ENCODE assay signal across 15 cellular contexts in the genomic region with DNA sequence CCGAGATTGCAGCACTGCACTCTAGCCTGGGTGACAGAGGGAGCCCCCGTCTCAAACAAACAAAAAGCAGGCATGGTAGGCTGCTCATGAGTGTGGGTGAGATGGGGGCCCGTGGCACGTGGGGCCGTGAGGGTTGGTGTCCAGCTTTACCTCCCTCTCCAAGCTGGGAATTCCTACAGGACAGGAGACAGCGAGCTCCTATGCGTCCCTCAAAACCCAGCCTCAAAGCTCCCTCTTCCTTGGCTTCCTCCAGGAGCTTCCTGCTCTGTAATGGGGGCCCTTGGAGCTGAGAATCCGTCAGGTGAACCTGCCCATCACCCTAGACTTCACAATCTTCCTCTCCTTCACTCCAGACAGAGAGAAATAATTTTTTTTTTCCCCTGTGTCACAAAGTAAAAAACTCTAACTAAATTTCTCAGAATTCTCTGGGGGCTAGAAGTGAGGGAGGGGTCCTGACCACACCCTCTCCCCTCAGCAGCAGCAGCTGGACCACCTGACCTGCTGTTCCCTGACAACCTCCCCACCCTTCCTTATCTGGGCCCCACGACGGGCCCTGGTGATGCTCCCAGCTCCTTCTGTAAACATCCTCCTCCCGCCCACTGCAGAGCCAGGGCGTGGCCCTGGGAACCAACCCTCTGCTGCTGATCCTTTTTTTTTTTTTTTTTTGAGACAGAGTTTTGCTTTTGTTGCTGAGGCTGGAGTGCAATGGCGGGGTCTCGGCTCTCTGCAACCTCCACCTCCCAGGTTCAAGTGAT. TPM values are rescaled to one million over a fixed set of nuclear protein-coding genes. Genes with fewer than 3 reads are reported as not detected.
DNase-seq lines count a peak whose midpoint lies in the region; ATAC-seq and TF ChIP-seq lines count a peak whose summit lies in the region.
"Had no signal": no experiment of that assay in that cellular context is flagged by ENCODE, and none has a peak within 500 bp of the region (broad histone marks: within the 10 kb centered on the region; RNA-seq: fewer than 3 reads in every experiment).

No MANE protein-coding gene starts in this region.

- WGBS in lower leg skin, 2 donors: 69 to 73% methylated on average over 14 of the region's 14 CpGs

- DNase-seq in Caco-2: peak; percentile 65 to 82
- no peak for DNase-seq in HCT116 (ENCODE audit: low read depth, low spot score)
- DNase-seq in epidermal melanocyte (ENCODE audit: insufficient read length, low spot score): no peak
- DNase-seq in lower leg skin (ENCODE audit: low spot score in 2 of 2): no peak
- DNase-seq: gastrocnemius medialis; KG1; occipital lobe; stimulated activated CD4-positive, alpha-beta T cell treated with anti-CD3 and anti-CD28 coated beads, Interleukin-2, amount 100 ng/mL, for 24 hours; stimulated activated naive CD8-positive, alpha-beta T cell treated with anti-CD3 and anti-CD28 coated beads, Interleukin-15, amount 100 ng/mL, for 72 hours had no signal

- intact Hi-C loops in Caco-2 (cut with micrococcal nuclease; ENCODE audit: unreplicated experiment) (no loop called here), HCT116 (cut with micrococcal nuclease) (no loop called here), lower leg skin (cut with DNase I; ENCODE audit: low total_unique reads) (no loop called here)

- H3K4me1 Mint-ChIP-seq in Caco-2 (ENCODE audit: low read depth, unreplicated experiment) (peaks cover 20% of the 10 kb centered on the region), nephron (peaks cover 9% of the 10 kb centered on the region)
- H3K4me1 Mint-ChIP-seq in activated T-helper 17 cell treated with anti-CD3 and anti-CD28 coated beads, Interleukin-2, amount 50 U/mL, for 72 hours: peaks cover 9% of the 10 kb centered on the region

- 0 out of 2 replicates have a peak overlapping the region, but pooled peaks have one; percentile 8 for H3K27ac ChIP-seq in HCT116 (ENCODE audit: low read depth, low read length)
- H3K27ac ChIP-seq: gastrocnemius medialis had no signal

- H3K4me3 Mint-ChIP-seq in Caco-2 (ENCODE audit: unreplicated experiment) (peak overlapping the region; percentile 65), nephron (peak overlapping the region in 2 of 3 experiments; percentile 46 to 47)
- no peak overlapping the region for H3K4me3 Mint-ChIP-seq in activated T-helper 17 cell treated with anti-CD3 and anti-CD28 coated beads, Interleukin-2, amount 50 U/mL, for 72 hours
- H3K4me3 Mint-ChIP-seq: activated naive CD4-positive, alpha-beta T cell treated with anti-CD3 and anti-CD28 coated beads, Interleukin-2, amount 50 U/mL, for 24 hours; stimulated activated naive CD8-positive, alpha-beta T cell treated with anti-CD3 and anti-CD28 coated beads, Interleukin-15, amount 100 ng/mL, for 72 hours had no signal

- no peak for TF ChIP-seq RAD21 in HCT116 (IDR thresholded peaks at IDR 0.05; ENCODE audit: low read depth)

- POLR2A ChIA-PET in Caco-2 (lab: Charles Lee): interaction anchor here (0.9 kb wide), 1 partner anchor 10 kb away, joined by 3 read pairs; no protein-coding TSS in a partner anchor
- POLR2A ChIA-PET in HCT116 (lab: Charles Lee): no interaction called here

- TF ChIP-seq CTCF in Caco-2 (IDR thresholded peaks at IDR 0.05; ENCODE audit: insufficient read depth in 1 of 2, low read depth in 1 of 2, low read length in 1 of 2, severe bottlenecking in 1 of 2, unreplicated experiment in 1 of 2): no peak
- TF ChIP-seq CTCF in HCT116 (IDR thresholded peaks at IDR 0.05 in 2 of 3, conservative IDR thresholded peaks at IDR 0.05 in 1 of 3; ENCODE audit: borderline replicate concordance in 1 of 3, insufficient read depth in 1 of 3, low read depth in 2 of 3, low read length in 2 of 3): no peak
- no peak for TF ChIP-seq CTCF in nephron (IDR thresholded peaks at IDR 0.05; ENCODE audit: unreplicated experiment in 3 of 3)
- TF ChIP-seq CTCF in lower leg skin (IDR thresholded peaks at IDR 0.05): no peak

- H4K20me1 ChIP-seq in HCT116 (ENCODE audit: insufficient read depth): no peaks in the 10 kb centered on the region

- H2AFZ ChIP-seq in HCT116 (ENCODE audit: low read depth, low read length, poor library complexity, severe bottlenecking): no peak overlapping the region

- BruUV-seq in Caco-2 (replicated peaks; lab: Mats Ljungman, UMichigan) (no TSS peak), HCT116 (replicated peaks; lab: Mats Ljungman, UMichigan) (no TSS peak)

- H3K36me3 ChIP-seq in Caco-2 (ENCODE audit: control insufficient read depth, insufficient read depth, low read length): peaks cover 22% of the 10 kb centered on the region
- H3K36me3 ChIP-seq in HCT116 (ENCODE audit: control insufficient read depth in 1 of 2, insufficient read depth in 2 of 2, low read length in 2 of 2): peaks cover 4 to 18% of the 10 kb centered on the region in 2 experiments

- peaks cover 96% of the 10 kb centered on the region for H3K36me3 Mint-ChIP-seq in Caco-2 (ENCODE audit: insufficient read depth, unreplicated experiment)
- peaks cover 35% of the 10 kb centered on the region for H3K36me3 Mint-ChIP-seq in activated T-helper 17 cell treated with anti-CD3 and anti-CD28 coated beads, Interleukin-2, amount 50 U/mL, for 72 hours (ENCODE audit: low read depth)
- peaks cover 55% of the 10 kb centered on the region for H3K36me3 Mint-ChIP-seq in nephron (ENCODE audit: low read depth)

- H3K4me3 ChIP-seq in Caco-2 (ENCODE audit: low read depth, low read length) (no peak overlapping the region), HCT116 (replicated peaks in 1 of 2; ENCODE audit: low read depth in 1 of 2, low read length in 2 of 2) (no peak overlapping the region), lower leg skin (ENCODE audit: low read depth, poor library complexity, severe bottlenecking) (no peak overlapping the region)
- H3K4me3 ChIP-seq: gastrocnemius medialis had no signal

- H3K9me2 ChIP-seq in HCT116 (ENCODE audit: insufficient read depth): no peaks in the 10 kb centered on the region

- H3K27ac Mint-ChIP-seq in Caco-2 (ENCODE audit: unreplicated experiment) (peak overlapping the region; percentile 90), nephron (peak overlapping the region; percentile 79 to 97 (median 96))
- peak overlapping the region; percentile 46 for H3K27ac Mint-ChIP-seq in activated T-helper 17 cell treated with anti-CD3 and anti-CD28 coated beads, Interleukin-2, amount 50 U/mL, for 72 hours
- H3K27ac Mint-ChIP-seq: activated naive CD4-positive, alpha-beta T cell treated with anti-CD3 and anti-CD28 coated beads, Interleukin-2, amount 50 U/mL, for 24 hours had no signal

- ATAC-seq in HCT116: peak; percentile 42; the same call in 1 of the 2 replicates
- no peak for ATAC-seq in activated T-helper 17 cell treated with anti-CD3 and anti-CD28 coated beads, Interleukin-2, amount 50 U/mL, for 72 hours (replicated peaks)
- no peak for ATAC-seq in HG02884 (IDR thresholded peaks at IDR 0.05; ENCODE audit: unreplicated experiment)
- ATAC-seq in GM21381 (IDR thresholded peaks at IDR 0.05; ENCODE audit: unreplicated experiment): no peak
- ATAC-seq: activated CD4-positive, CD25-positive, alpha-beta regulatory T cell treated with anti-CD3 and anti-CD28 coated beads, Interleukin-2, amount 50 U/mL, for 24 hours; gastrocnemius medialis; stimulated activated naive CD8-positive, alpha-beta T cell treated with anti-CD3 and anti-CD28 coated beads, Interleukin-15, amount 100 ng/mL, for 72 hours had no signal

- RAD21 ChIA-PET in HCT116 (lab: Charles Lee; ENCODE audit: low non-redundant PET in 1 of 2, low total read pairs in 2 of 2, uncharacterized antibody in 2 of 2, unreplicated experiment in 2 of 2): no interaction called here

- H3K9me3 ChIP-seq in Caco-2 (no peaks in the 10 kb centered on the region), HCT116 (ENCODE audit: control insufficient read depth in 1 of 2, insufficient read depth in 1 of 2, low read depth in 1 of 2, low read length in 2 of 2) (no peaks in the 10 kb centered on the region)
- H3K9me3 ChIP-seq: gastrocnemius medialis had no signal

- H3K9me3 Mint-ChIP-seq in Caco-2 (ENCODE audit: unreplicated experiment) (no peaks in the 10 kb centered on the region), nephron (no peaks in the 10 kb centered on the region)
- no peaks in the 10 kb centered on the region for H3K9me3 Mint-ChIP-seq in activated T-helper 17 cell treated with anti-CD3 and anti-CD28 coated beads, Interleukin-2, amount 50 U/mL, for 72 hours
- H3K9me3 Mint-ChIP-seq: activated naive CD4-positive, alpha-beta T cell treated with anti-CD3 and anti-CD28 coated beads, Interleukin-2, amount 50 U/mL, for 24 hours had no signal

- no peak for TF ChIP-seq POLR2A in HCT116 (IDR thresholded peaks at IDR 0.05; ENCODE audit: borderline replicate concordance, extremely low read depth, insufficient read depth, insufficient read length)
- no peak for TF ChIP-seq POLR2A in lower leg skin (IDR thresholded peaks at IDR 0.05)

- H3K79me2 ChIP-seq in HCT116 (ENCODE audit: insufficient read depth, low read length): no peaks in the 10 kb centered on the region

- H3K4me1 ChIP-seq in Caco-2 (peaks cover 63% of the 10 kb centered on the region), HCT116 (ENCODE audit: control insufficient read depth in 1 of 2, insufficient read depth in 2 of 2, low read length in 2 of 2) (peaks cover 31 to 53% of the 10 kb centered on the region in 2 experiments)
- H3K4me1 ChIP-seq: gastrocnemius medialis had no signal

- no peaks in the 10 kb centered on the region for H3K27me3 ChIP-seq in Caco-2 (replicated peaks; ENCODE audit: control insufficient read depth, insufficient read depth, low read length)
- no peaks in the 10 kb centered on the region for H3K27me3 ChIP-seq in HCT116 (ENCODE audit: insufficient read depth, low read length)
- H3K27me3 ChIP-seq: gastrocnemius medialis had no signal

- H3K9ac ChIP-seq in HCT116 (ENCODE audit: low read length): peak overlapping the region; percentile 27; the same call in 1 of the 2 replicates

- peak overlapping the region; percentile 32 for H3K4me2 ChIP-seq in HCT116 (ENCODE audit: low read length)

- CTCF ChIA-PET in Caco-2 (lab: Charles Lee): interaction anchor here (0.6 to 1.0 kb wide), 2 partner anchors 22 to 297 kb away, joined by 4 to 5 read pairs; partner anchors contain the start of gene WDR18
- CTCF ChIA-PET in HCT116 (lab: Charles Lee): no interaction called here

- H3K27me3 Mint-ChIP-seq in Caco-2 (ENCODE audit: insufficient read depth, unreplicated experiment) (no peaks in the 10 kb centered on the region), nephron (ENCODE audit: low read depth) (no peaks in the 10 kb centered on the region)
- H3K27me3 Mint-ChIP-seq in activated T-helper 17 cell treated with anti-CD3 and anti-CD28 coated beads, Interleukin-2, amount 50 U/mL, for 72 hours: no peaks in the 10 kb centered on the region
- H3K27me3 Mint-ChIP-seq: activated naive CD4-positive, alpha-beta T cell treated with anti-CD3 and anti-CD28 coated beads, Interleukin-2, amount 50 U/mL, for 24 hours; stimulated activated naive CD8-positive, alpha-beta T cell treated with anti-CD3 and anti-CD28 coated beads, Interleukin-15, amount 100 ng/mL, for 72 hours had no signal

RNA-seq across cellular contexts. Expression of gene WDR18, which starts 22.1 kb away (rescaled TPM):
- total RNA-seq in Caco-2 (2022) (89.5 and 96.8 TPM in 2 replicates), HCT116 (2021; ENCODE audit: unreplicated experiment) (124 TPM), lower leg skin (10 to 100 TPM; 29.0 to 66.9 (median 39.9) TPM)
- 104 and 106 TPM in 2 replicates for polyA plus RNA-seq in HCT116 (2012)
- 10 to 100 TPM; 43.2 to 94.2 TPM for total RNA-seq in activated T-helper 17 cell treated with anti-CD3 and anti-CD28 coated beads, Interleukin-2, amount 50 U/mL, for 72 hours

RNA-seq across cellular contexts. Expression of gene ARID3A, which starts 36.2 kb away (rescaled TPM):
- total RNA-seq in Caco-2 (2022): 217 and 239 TPM in 2 replicates
- total RNA-seq in HCT116 (2021; ENCODE audit: unreplicated experiment): 21.8 TPM
- polyA plus RNA-seq in HCT116 (2012): 12.8 and 17.5 TPM in 2 replicates
- total RNA-seq in activated T-helper 17 cell treated with anti-CD3 and anti-CD28 coated beads, Interleukin-2, amount 50 U/mL, for 72 hours: 10 to 100 TPM; 50.3 to 79.3 TPM
- total RNA-seq in lower leg skin: 1 to 10 TPM; 1.8 to 9.4 (median 5.6) TPM

RNA-seq across cellular contexts. Expression of gene GRIN3B, which starts 38.2 kb away (rescaled TPM):
- 0.41 and 0.49 TPM in 2 replicates for total RNA-seq in Caco-2 (2022)
- 0.69 TPM for total RNA-seq in HCT116 (2021; ENCODE audit: unreplicated experiment)
- polyA plus RNA-seq in HCT116 (2012): 0.64 and 0.65 TPM in 2 replicates
- under 1 TPM in 1 of 2 donors, not detected in 1; 0.21 TPM for total RNA-seq in activated T-helper 17 cell treated with anti-CD3 and anti-CD28 coated beads, Interleukin-2, amount 50 U/mL, for 72 hours
- total RNA-seq in lower leg skin: not detected
- total RNA-seq: gastrocnemius medialis, occipital lobe had no signal

RNA-seq across cellular contexts. Expression of gene KISS1R, which starts 44.9 kb away (rescaled TPM):
- total RNA-seq in Caco-2 (2022): 13.0 and 16.6 TPM in 2 replicates
- 5.9 TPM for total RNA-seq in HCT116 (2021; ENCODE audit: unreplicated experiment)
- polyA plus RNA-seq in HCT116 (2012): 3.7 and 4.2 TPM in 2 replicates
- 10 to 100 TPM; 17.5 to 53.1 TPM for total RNA-seq in activated T-helper 17 cell treated with anti-CD3 and anti-CD28 coated beads, Interleukin-2, amount 50 U/mL, for 72 hours
- total RNA-seq in lower leg skin: 1 to 10 TPM in 1 of 4 donors, under 1 TPM in 1, not detected in 2; 0.88 to 3.5 TPM
- total RNA-seq: gastrocnemius medialis, occipital lobe had no signal

RNA-seq across cellular contexts. Expression of gene R3HDM4, which starts 49.0 kb away (rescaled TPM):
- total RNA-seq in Caco-2 (2022) (57.7 and 60.4 TPM in 2 replicates), HCT116 (2021; ENCODE audit: unreplicated experiment) (92.3 TPM), lower leg skin (10 to 100 TPM; 58.1 to 75.6 (median 65.8) TPM)
- polyA plus RNA-seq in HCT116 (2012): 88.5 and 90.3 TPM in 2 replicates
- 10 to 100 TPM; 78.5 to 79.3 TPM for total RNA-seq in activated T-helper 17 cell treated with anti-CD3 and anti-CD28 coated beads, Interleukin-2, amount 50 U/mL, for 72 hours

Comparison
In these comparisons a context has a peak if more than half of its experiments do, and no peak if none do; other contexts are left out.
1. DNase-seq: peak in Caco-2 (2 of 2); none in HCT116 (single experiment), epidermal melanocyte (single experiment) and lower leg skin (0 of 2).
2. H3K27ac Mint-ChIP-seq: peak in every context shown above with its lines; median percentile 96 in nephron; 90 in Caco-2; 46 in activated T-helper 17 cell treated with anti-CD3 and anti-CD28 coated beads, Interleukin-2, amount 50 U/mL, for 72 hours.